ENCODE assay signal across 8 cellular contexts in genomic region chr4:13548059-13548983, GRCh38. TPM values are rescaled to one million over a fixed set of nuclear protein-coding genes. Genes with fewer than 3 reads are reported as not detected.
DNase-seq lines count a peak whose midpoint lies in the region; ATAC-seq and TF ChIP-seq lines count a peak whose summit lies in the region.

No MANE protein-coding gene starts in this region.

- ATAC-seq in activated T-cell treated with anti-CD3 and anti-CD28 coated beads, Interleukin-2, amount 50 U/mL, for 4 hours = no peak
- no peak for ATAC-seq in GM19324 (IDR thresholded peaks at IDR 0.05; ENCODE audit: low FRiP score, unreplicated experiment)

- no peaks in the 10 kb centered on the region for H3K36me3 ChIP-seq in subcutaneous abdominal adipose tissue (ENCODE audit: control insufficient read depth in 5 of 5, insufficient read depth in 5 of 5, low read length in 5 of 5)

- H3K4me3 Mint-ChIP-seq in activated T-cell treated with anti-CD3 and anti-CD28 coated beads, Interleukin-2, amount 50 U/mL, for 4 hours = peak overlapping the region; percentile 31

- H3K9ac ChIP-seq in subcutaneous abdominal adipose tissue (ENCODE audit: low read length in 5 of 5) = no peak overlapping the region

- no peaks in the 10 kb centered on the region for H3K9me3 ChIP-seq in subcutaneous abdominal adipose tissue (ENCODE audit: control insufficient read depth in 5 of 5, low read length in 5 of 5)

- H3K27me3 ChIP-seq in subcutaneous abdominal adipose tissue (ENCODE audit: control insufficient read depth in 5 of 5, insufficient read depth in 4 of 5, low read length in 5 of 5) = peaks cover 23 to 51% (median 40%) of the 10 kb centered on the region in 5 donors

- peaks cover 32% of the 10 kb centered on the region for H3K4me1 Mint-ChIP-seq in activated T-cell treated with anti-CD3 and anti-CD28 coated beads, Interleukin-2, amount 50 U/mL, for 4 hours (ENCODE audit: low read depth)

- no peak overlapping the region for H3K27ac ChIP-seq in subcutaneous abdominal adipose tissue (ENCODE audit: low read depth, low read length)

- TF ChIP-seq CTCF in fibroblast of villous mesenchyme (IDR thresholded peaks at IDR 0.05; ENCODE audit: insufficient read depth, low read depth, low read length) = no peak

- no peaks in the 10 kb centered on the region for H3K36me3 Mint-ChIP-seq in activated T-cell treated with anti-CD3 and anti-CD28 coated beads, Interleukin-2, amount 50 U/mL, for 4 hours (ENCODE audit: insufficient read depth)

- no peak for DNase-seq in activated T-cell treated with anti-CD3 and anti-CD28 coated beads, Interleukin-2, amount 50 U/mL, for 4 hours
- no peak for DNase-seq in activated T-cell treated with anti-CD3 and anti-CD28 coated beads, Interleukin-2, amount 50 U/mL, for 1 hour
- DNase-seq in NCI-H774 (lab: John Stamatoyannopoulos, UW) (peak; percentile 56), fibroblast of villous mesenchyme (ENCODE audit: low read depth) (no peak), NCI-H446 treated with DMSO at 0.1 percent for 48 hours (lab: John Stamatoyannopoulos, UW) (no peak), HUDEP-2 (lab: John Stamatoyannopoulos, UW; ENCODE audit: unreplicated experiment in 76 of 76) (no peak)

- H3K4me3 ChIP-seq in fibroblast of villous mesenchyme (ENCODE audit: low read depth, low read length) (peak overlapping the region; percentile 64), subcutaneous abdominal adipose tissue (ENCODE audit: low read depth in 1 of 5, low read length in 5 of 5) (peak overlapping the region in 4 of 5 donors; percentile 47 to 66 (median 56))

- peaks cover 70% of the 10 kb centered on the region for H3K27me3 Mint-ChIP-seq in activated T-cell treated with anti-CD3 and anti-CD28 coated beads, Interleukin-2, amount 50 U/mL, for 4 hours (ENCODE audit: low read depth)

- H3K4me1 ChIP-seq in subcutaneous abdominal adipose tissue (ENCODE audit: control insufficient read depth in 5 of 5, insufficient read depth in 5 of 5, low read length in 5 of 5) = peaks cover 0 to 39% (median 37%) of the 10 kb centered on the region in 5 donors

- peaks cover 11% of the 10 kb centered on the region for H3K9me3 Mint-ChIP-seq in activated T-cell treated with anti-CD3 and anti-CD28 coated beads, Interleukin-2, amount 50 U/mL, for 4 hours

RNA-seq across cellular contexts. Expression of gene NKX3-2, which starts 4.0 kb away (rescaled TPM):
- not detected for total RNA-seq in activated T-cell treated with anti-CD3 and anti-CD28 coated beads, Interleukin-2, amount 50 U/mL, for 4 hours
- under 0.01 and 0.32 TPM in 2 replicates for total RNA-seq in fibroblast of villous mesenchyme
